Comparison of ENCODE assay signal across 2 cellular contexts in genomic region chr11:116579857-116580727, GRCh38.
TF ChIP-seq lines count a peak whose summit lies in the region.

No MANE protein-coding gene starts in this region.

TF ChIP-seq in A549, 52 proteins besides CTCF, POLR2A, EP300 and RAD21:
- TF ChIP-seq SREBF2 (IDR thresholded peaks at IDR 0.05) (no peak), RCOR1 (IDR thresholded peaks at IDR 0.05; ENCODE audit: low read depth, low read length) (no peak), HES2 (IDR thresholded peaks at IDR 0.05) (no peak), CEBPB (IDR thresholded peaks at IDR 0.05) (no peak), NFE2L2 (conservative IDR thresholded peaks at IDR 0.05; ENCODE audit: low read length) (no peak), POLR2AphosphoS2 (conservative IDR thresholded peaks at IDR 0.05; ENCODE audit: low read length) (no peak)
- TF ChIP-seq, protein P1, sequence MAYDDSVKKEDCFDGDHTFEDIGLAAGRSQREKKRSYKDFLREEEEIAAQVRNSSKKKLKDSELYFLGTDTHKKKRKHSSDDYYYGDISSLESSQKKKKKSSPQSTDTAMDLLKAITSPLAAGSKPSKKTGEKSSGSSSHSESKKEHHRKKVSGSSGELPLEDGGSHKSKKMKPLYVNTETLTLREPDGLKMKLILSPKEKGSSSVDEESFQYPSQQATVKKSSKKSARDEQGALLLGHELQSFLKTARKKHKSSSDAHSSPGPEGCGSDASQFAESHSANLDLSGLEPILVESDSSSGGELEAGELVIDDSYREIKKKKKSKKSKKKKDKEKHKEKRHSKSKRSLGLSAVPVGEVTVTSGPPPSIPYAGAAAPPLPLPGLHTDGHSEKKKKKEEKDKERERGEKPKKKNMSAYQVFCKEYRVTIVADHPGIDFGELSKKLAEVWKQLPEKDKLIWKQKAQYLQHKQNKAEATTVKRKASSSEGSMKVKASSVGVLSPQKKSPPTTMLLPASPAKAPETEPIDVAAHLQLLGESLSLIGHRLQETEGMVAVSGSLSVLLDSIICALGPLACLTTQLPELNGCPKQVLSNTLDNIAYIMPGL (CRISPR knock-in tag; IDR thresholded peaks at IDR 0.05; ENCODE audit: borderline replicate concordance): no peak

TF ChIP-seq in GM12878, 131 proteins besides CTCF, POLR2A, EP300 and RAD21:
- TF ChIP-seq SUZ12 (IDR thresholded peaks at IDR 0.05; ENCODE audit: unreplicated experiment) (peak; percentile 74), BCLAF1 (IDR thresholded peaks at IDR 0.05) (no peak), RUNX3 (IDR thresholded peaks at IDR 0.05; ENCODE audit: low read length) (no peak), SUPT20H (IDR thresholded peaks at IDR 0.05; ENCODE audit: borderline replicate concordance, control insufficient read depth, low read depth, low read length) (no peak)
TF ChIP-seq in GM12878: peak in this region for 1.
